Comparison of ENCODE assay signal across 10 cellular contexts in genomic region chr17:76562734-76563148, GRCh38. TPM values are rescaled to one million over a fixed set of nuclear protein-coding genes. Genes with fewer than 3 reads are reported as not detected.
A peak's percentile ranks its signal among the peaks of the same experiment; 100 is the strongest.
DNase-seq lines count a peak whose midpoint lies in the region; ATAC-seq and TF ChIP-seq lines count a peak whose summit lies in the region.
"Had no signal": no experiment of that assay in that cellular context is flagged by ENCODE, and none has a peak within 500 bp of the region (broad histone marks: within the 10 kb centered on the region; RNA-seq: fewer than 3 reads in every experiment).

No MANE protein-coding gene starts in this region.

- ATAC-seq in activated CD8-positive, alpha-beta memory T cell treated with anti-CD3 and anti-CD28 coated beads, Interleukin-2, amount 10 ng/mL, durations not matched to agents 7 days and 5 days, result peak; percentile 16
- peak; percentile 50 for ATAC-seq in Right ventricle myocardium superior (ENCODE audit: poor library complexity)

- TF ChIP-seq POLR2A in tibial nerve (IDR thresholded peaks at IDR 0.05), result no peak

- no peaks in the 10 kb centered on the region for H3K9me3 ChIP-seq in tibial nerve
- H3K9me3 ChIP-seq in PC-9 (ENCODE audit: insufficient read depth, low read depth), result no peaks in the 10 kb centered on the region

- H3K4me2 ChIP-seq in PC-9, result no peak overlapping the region

- BruUV-seq in PC-9 (replicated peaks; lab: Mats Ljungman, UMichigan), result no TSS peak

- H3K4me1 ChIP-seq in tibial nerve (peaks cover 0 to 70% (median 42%) of the 10 kb centered on the region in 4 donors), PC-9 (replicated peaks; ENCODE audit: insufficient read depth) (peaks cover 23% of the 10 kb centered on the region)

- DNase-seq in activated CD8-positive, alpha-beta memory T cell treated with anti-CD3 and anti-CD28 coated beads, Interleukin-2, amount 10 ng/mL, durations not matched to agents 7 days and 5 days, result peak; percentile 53
- no peak for DNase-seq in activated CD8-positive, alpha-beta memory T cell treated with anti-CD3 and anti-CD28 coated beads, Interleukin-2, amount 50 U/mL, for 48 hours
- DNase-seq in activated T-helper 2 cell treated with anti-CD3 and anti-CD28 coated beads, Interferon-gamma antibody, Interleukin-2, Interleukin-4, amounts not matched to agents 10 μg/mL and 5 μg/mL and 100 μg/mL, durations not matched to agents 14 hours and 24 hours and 36 hours (ENCODE audit: low spot score), result no peak
- DNase-seq in Right ventricle myocardium superior, result no peak
- no peak for DNase-seq in tibial nerve (ENCODE audit: low spot score in 2 of 2)
- DNase-seq in activated CD4-positive, CD25-positive, alpha-beta regulatory T cell treated with anti-CD3 and anti-CD28 coated beads, Interleukin-2, amount 50 U/mL, for 72 hours, result no peak
- DNase-seq in PC-9, result no peak
- DNase-seq in NCI-H2081 treated with DMSO at 0.1 percent for 48 hours (lab: John Stamatoyannopoulos, UW), result no peak
- DNase-seq: COR-L47, NCI-H1105 had no signal

- peaks cover 50% of the 10 kb centered on the region for H3K79me2 ChIP-seq in PC-9 (ENCODE audit: low read depth)

- peaks cover 58% of the 10 kb centered on the region for H3K4me1 Mint-ChIP-seq in activated CD8-positive, alpha-beta memory T cell treated with anti-CD3 and anti-CD28 coated beads, Interleukin-2, amount 10 ng/mL, durations not matched to agents 7 days and 5 days
- peaks cover 30% of the 10 kb centered on the region for H3K4me1 Mint-ChIP-seq in activated T-helper 2 cell treated with anti-CD3 and anti-CD28 coated beads, Interferon-gamma antibody, Interleukin-2, Interleukin-4, amounts not matched to agents 10 μg/mL and 5 μg/mL and 100 μg/mL, durations not matched to agents 14 hours and 24 hours and 36 hours (ENCODE audit: low read depth)

- CTCF ChIA-PET in activated CD8-positive, alpha-beta memory T cell treated with anti-CD3 and anti-CD28 coated beads, Interleukin-2, amount 10 ng/mL, durations not matched to agents 7 days and 5 days (lab: Charles Lee), result interaction anchor here (1.0 to 1.3 kb wide), 3 partner anchors 11 to 165 kb away, joined by 3 to 5 read pairs (median 4); no protein-coding TSS in a partner anchor
- CTCF ChIA-PET in PC-9 (lab: Charles Lee), result interaction anchor here (0.6 to 0.7 kb wide), 2 partner anchors 22 to 37 kb away, joined by 4 to 7 read pairs; no protein-coding TSS in a partner anchor

- TF ChIP-seq CTCF in tibial nerve (IDR thresholded peaks at IDR 0.05) (no peak), PC-9 (conservative IDR thresholded peaks at IDR 0.05) (no peak)

- no peak overlapping the region for H3K4me3 Mint-ChIP-seq in activated CD8-positive, alpha-beta memory T cell treated with anti-CD3 and anti-CD28 coated beads, Interleukin-2, amount 10 ng/mL, durations not matched to agents 7 days and 5 days
- H3K4me3 Mint-ChIP-seq in activated T-helper 2 cell treated with anti-CD3 and anti-CD28 coated beads, Interferon-gamma antibody, Interleukin-2, Interleukin-4, amounts not matched to agents 10 μg/mL and 5 μg/mL and 100 μg/mL, durations not matched to agents 14 hours and 24 hours and 36 hours (ENCODE audit: low read depth), result no peak overlapping the region

- no peak overlapping the region for H2AFZ ChIP-seq in PC-9

- no peaks in the 10 kb centered on the region for H3K9me2 ChIP-seq in PC-9 (ENCODE audit: insufficient read depth)

- H3K27me3 Mint-ChIP-seq in activated CD8-positive, alpha-beta memory T cell treated with anti-CD3 and anti-CD28 coated beads, Interleukin-2, amount 10 ng/mL, durations not matched to agents 7 days and 5 days, result no peaks in the 10 kb centered on the region
- H3K27me3 Mint-ChIP-seq in activated T-helper 2 cell treated with anti-CD3 and anti-CD28 coated beads, Interferon-gamma antibody, Interleukin-2, Interleukin-4, amounts not matched to agents 10 μg/mL and 5 μg/mL and 100 μg/mL, durations not matched to agents 14 hours and 24 hours and 36 hours (ENCODE audit: low read depth), result no peaks in the 10 kb centered on the region

- POLR2A ChIA-PET in PC-9 (lab: Charles Lee; ENCODE audit: unreplicated experiment), result interaction anchor here (0.6 kb wide), 1 partner anchor 16 kb away, joined by 3 read pairs; no protein-coding TSS in a partner anchor

- peaks cover 0 to 46% (median 4%) of the 10 kb centered on the region in 3 donors for H3K36me3 ChIP-seq in tibial nerve
- peaks cover 18% of the 10 kb centered on the region for H3K36me3 ChIP-seq in PC-9 (ENCODE audit: low read depth)

- H3K27me3 ChIP-seq in tibial nerve (no peaks in the 10 kb centered on the region), PC-9 (ENCODE audit: insufficient read depth, low read depth) (no peaks in the 10 kb centered on the region)

- H3K36me3 Mint-ChIP-seq in activated CD8-positive, alpha-beta memory T cell treated with anti-CD3 and anti-CD28 coated beads, Interleukin-2, amount 10 ng/mL, durations not matched to agents 7 days and 5 days, result peaks cover 51% of the 10 kb centered on the region
- H3K36me3 Mint-ChIP-seq in activated T-helper 2 cell treated with anti-CD3 and anti-CD28 coated beads, Interferon-gamma antibody, Interleukin-2, Interleukin-4, amounts not matched to agents 10 μg/mL and 5 μg/mL and 100 μg/mL, durations not matched to agents 14 hours and 24 hours and 36 hours (ENCODE audit: low read depth), result peaks cover 87% of the 10 kb centered on the region

- H3K27ac Mint-ChIP-seq in activated CD8-positive, alpha-beta memory T cell treated with anti-CD3 and anti-CD28 coated beads, Interleukin-2, amount 10 ng/mL, durations not matched to agents 7 days and 5 days, result peak overlapping the region; percentile 69
- peak overlapping the region; percentile 61 for H3K27ac Mint-ChIP-seq in activated T-helper 2 cell treated with anti-CD3 and anti-CD28 coated beads, Interferon-gamma antibody, Interleukin-2, Interleukin-4, amounts not matched to agents 10 μg/mL and 5 μg/mL and 100 μg/mL, durations not matched to agents 14 hours and 24 hours and 36 hours

- peak overlapping the region; percentile 5 to 95 (median 57) for H3K27ac ChIP-seq in tibial nerve
- no peak overlapping the region for H3K27ac ChIP-seq in PC-9

- H3K9me3 Mint-ChIP-seq in activated CD8-positive, alpha-beta memory T cell treated with anti-CD3 and anti-CD28 coated beads, Interleukin-2, amount 10 ng/mL, durations not matched to agents 7 days and 5 days (ENCODE audit: low read depth), result no peaks in the 10 kb centered on the region
- no peaks in the 10 kb centered on the region for H3K9me3 Mint-ChIP-seq in activated T-helper 2 cell treated with anti-CD3 and anti-CD28 coated beads, Interferon-gamma antibody, Interleukin-2, Interleukin-4, amounts not matched to agents 10 μg/mL and 5 μg/mL and 100 μg/mL, durations not matched to agents 14 hours and 24 hours and 36 hours

- WGBS in tibial nerve, 2 donors, result 37 to 42% methylated on average over 6 of the region's 6 CpGs

- intact Hi-C loops in activated T-helper 2 cell treated with anti-CD3 and anti-CD28 coated beads, Interferon-gamma antibody, Interleukin-2, Interleukin-4, amounts not matched to agents 10 μg/mL and 5 μg/mL and 100 μg/mL, durations not matched to agents 14 hours and 24 hours and 36 hours (cut with micrococcal nuclease), result no loop called here
- intact Hi-C loops in Right ventricle myocardium superior (cut with DNase I) (no loop called here), PC-9 (cut with micrococcal nuclease; ENCODE audit: unreplicated experiment) (no loop called here)

- peaks cover 56% of the 10 kb centered on the region for H4K20me1 ChIP-seq in PC-9 (ENCODE audit: insufficient read depth)

- H3K4me3 ChIP-seq in tibial nerve, result no peak overlapping the region
- H3K4me3 ChIP-seq in PC-9, result no peak overlapping the region

- peaks cover 53% of the 10 kb centered on the region for H3F3A ChIP-seq in PC-9 (ENCODE audit: insufficient read depth, low read depth)

- TF ChIP-seq EP300 in tibial nerve (IDR thresholded peaks at IDR 0.05), result no peak

RNA-seq across cellular contexts. Expression of gene PRCD, which starts 22.9 kb away (rescaled TPM):
- total RNA-seq in activated CD8-positive, alpha-beta memory T cell treated with anti-CD3 and anti-CD28 coated beads, Interleukin-2, amount 10 ng/mL, durations not matched to agents 7 days and 5 days, result not detected
- total RNA-seq in activated T-helper 2 cell treated with anti-CD3 and anti-CD28 coated beads, Interferon-gamma antibody, Interleukin-2, Interleukin-4, amounts not matched to agents 10 μg/mL and 5 μg/mL and 100 μg/mL, durations not matched to agents 14 hours and 24 hours and 36 hours, result not detected in 2 replicates
- total RNA-seq in Right ventricle myocardium superior (4.0 TPM), tibial nerve (10 to 100 TPM in 3 of 4 donors, 1 to 10 TPM in 1; 6.6 to 23.5 (median 14.1) TPM), PC-9 (2021) (2.6 and 2.7 TPM in 2 replicates)

RNA-seq across cellular contexts. Expression of gene ST6GALNAC2, which starts 22.9 kb away (rescaled TPM):
- total RNA-seq in activated CD8-positive, alpha-beta memory T cell treated with anti-CD3 and anti-CD28 coated beads, Interleukin-2, amount 10 ng/mL, durations not matched to agents 7 days and 5 days, result not detected
- total RNA-seq in activated T-helper 2 cell treated with anti-CD3 and anti-CD28 coated beads, Interferon-gamma antibody, Interleukin-2, Interleukin-4, amounts not matched to agents 10 μg/mL and 5 μg/mL and 100 μg/mL, durations not matched to agents 14 hours and 24 hours and 36 hours, result 0.41 TPM in 1 of 2 replicates, not detected in the other
- 6.1 TPM for total RNA-seq in Right ventricle myocardium superior
- 100 to 1,000 TPM in 1 of 4 donors, 10 to 100 TPM in 3; 58.5 to 128 (median 69.1) TPM for total RNA-seq in tibial nerve
- 15.5 and 18.7 TPM in 2 replicates for total RNA-seq in PC-9 (2021)

RNA-seq across cellular contexts. Expression of gene CYGB, which starts 25.2 kb away (rescaled TPM):
- not detected for total RNA-seq in activated CD8-positive, alpha-beta memory T cell treated with anti-CD3 and anti-CD28 coated beads, Interleukin-2, amount 10 ng/mL, durations not matched to agents 7 days and 5 days
- total RNA-seq in activated T-helper 2 cell treated with anti-CD3 and anti-CD28 coated beads, Interferon-gamma antibody, Interleukin-2, Interleukin-4, amounts not matched to agents 10 μg/mL and 5 μg/mL and 100 μg/mL, durations not matched to agents 14 hours and 24 hours and 36 hours, result not detected in 2 replicates
- total RNA-seq in Right ventricle myocardium superior, result 34.2 TPM
- total RNA-seq in tibial nerve, result 10 to 100 TPM; 40.2 to 59.2 (median 48.8) TPM
- total RNA-seq in PC-9 (2021), result 0.93 and 1.1 TPM in 2 replicates

Comparison
In these comparisons a context has a peak if more than half of its experiments do, and no peak if none do; other contexts are left out.
1. RNA of gene CYGB, which starts 25.2 kb away (total RNA-seq): 40.2 to 59.2 TPM in tibial nerve and 34.2 TPM in Right ventricle myocardium superior (single experiment); 0.93 to 1.1 TPM in PC-9, not detected in activated T-helper 2 cell treated with anti-CD3 and anti-CD28 coated beads, Interferon-gamma antibody, Interleukin-2, Interleukin-4, amounts not matched to agents 10 μg/mL and 5 μg/mL and 100 μg/mL, durations not matched to agents 14 hours and 24 hours and 36 hours and not detected in activated CD8-positive, alpha-beta memory T cell treated with anti-CD3 and anti-CD28 coated beads, Interleukin-2, amount 10 ng/mL, durations not matched to agents 7 days and 5 days; every median in the first group is over 10 times any median in the second.